Comparison of ENCODE assay signal across 8 cellular contexts in genomic region chr14:100240725-100241032, GRCh38. TPM values are rescaled to one million over a fixed set of nuclear protein-coding genes. Genes with fewer than 3 reads are reported as not detected.
DNase-seq lines count a peak whose midpoint lies in the region; ATAC-seq and TF ChIP-seq lines count a peak whose summit lies in the region.

No MANE protein-coding gene starts in this region.

- H3K4me3 ChIP-seq in cardiac muscle cell (peak overlapping the region; percentile 39), mammary epithelial cell (replicated peaks in 1 of 3; ENCODE audit: insufficient read depth in 1 of 3, low read depth in 2 of 3, low read length in 3 of 3) (peak overlapping the region; percentile 66 to 81 (median 77)), uterus (peak overlapping the region; percentile 54 to 99)

- DNase-seq in cardiac muscle cell (ENCODE audit: low read depth in 1 of 2, low spot score in 1 of 2): no peak
- no peak for DNase-seq in left ventricle myocardium superior
- no peak for DNase-seq in mammary epithelial cell
- DNase-seq in mesothelial cell of epicardium (ENCODE audit: low spot score in 2 of 2, unreplicated experiment in 2 of 2): no peak
- no peak for DNase-seq in uterus
- no peak for DNase-seq in germinal center (ENCODE audit: low spot score)
- DNase-seq in middle frontal gyrus (ENCODE audit: extremely low spot score, low spot score): no peak

- H3K79me2 ChIP-seq in mammary epithelial cell (ENCODE audit: insufficient read depth, low read length): peaks cover 88% of the 10 kb centered on the region

- H3K4me1 ChIP-seq in cardiac muscle cell (ENCODE audit: low read depth): peaks cover 16% of the 10 kb centered on the region
- peaks cover 13% of the 10 kb centered on the region for H3K4me1 ChIP-seq in mammary epithelial cell (ENCODE audit: insufficient read depth, low read length)
- H3K4me1 ChIP-seq in uterus: peaks cover 5 to 8% of the 10 kb centered on the region in 2 donors

- H2AFZ ChIP-seq in mammary epithelial cell (ENCODE audit: low read depth, low read length): peak overlapping the region; percentile 36

- H3K4me3 Mint-ChIP-seq in mesothelial cell of epicardium: peak overlapping the region; percentile 85

- ATAC-seq in left ventricle myocardium superior (no peak), HG03571 (IDR thresholded peaks at IDR 0.05; ENCODE audit: unreplicated experiment) (no peak)

- intact Hi-C loops in left ventricle myocardium superior (cut with micrococcal nuclease) (no loop called here), mammary epithelial cell (cut with micrococcal nuclease) (loop anchor here (1.0 to 2.0 kb wide), 3 partner anchors 42 to 137 kb away; no protein-coding TSS in a partner anchor), uterus (cut with DNase I; ENCODE audit: low total_unique reads) (no loop called here)

- no peak for TF ChIP-seq POLR2A in uterus (IDR thresholded peaks at IDR 0.05)

- H3K36me3 ChIP-seq in cardiac muscle cell: no peaks in the 10 kb centered on the region
- no peaks in the 10 kb centered on the region for H3K36me3 ChIP-seq in mammary epithelial cell (ENCODE audit: insufficient read depth, low read length)
- H3K36me3 ChIP-seq in uterus: no peaks in the 10 kb centered on the region

- H3K27ac Mint-ChIP-seq in mesothelial cell of epicardium: peak overlapping the region; percentile 99

- H3K9me3 ChIP-seq in cardiac muscle cell (ENCODE audit: low read depth) (no peaks in the 10 kb centered on the region), mammary epithelial cell (replicated peaks; ENCODE audit: insufficient read depth, low read length) (no peaks in the 10 kb centered on the region), uterus (no peaks in the 10 kb centered on the region)

- no peaks in the 10 kb centered on the region for H3K27me3 Mint-ChIP-seq in mesothelial cell of epicardium (ENCODE audit: low read depth)

- 1% methylated on average over 7 of the region's 7 CpGs for WGBS in mammary epithelial cell (ENCODE audit: low coverage, missing lambda C conversion rate)

- peak overlapping the region; percentile 89 for H3K27ac ChIP-seq in cardiac muscle cell
- H3K27ac ChIP-seq in mammary epithelial cell (ENCODE audit: insufficient read depth, low read depth, low read length): peak overlapping the region; percentile 79
- H3K27ac ChIP-seq in uterus: peak overlapping the region; percentile 95 to 97

- TF ChIP-seq CTCF in cardiac muscle cell (IDR thresholded peaks at IDR 0.05; ENCODE audit: low read depth, low read length): no peak
- no peak for TF ChIP-seq CTCF in mammary epithelial cell (conservative IDR thresholded peaks at IDR 0.05 in 1 of 2, IDR thresholded peaks at IDR 0.05 in 1 of 2; ENCODE audit: extremely low read depth in 1 of 2, insufficient read depth in 1 of 2, low read depth in 1 of 2, low read length in 2 of 2)
- TF ChIP-seq CTCF in mesothelial cell of epicardium (IDR thresholded peaks at IDR 0.05; ENCODE audit: unreplicated experiment): peak; percentile 8
- no peak for TF ChIP-seq CTCF in uterus (IDR thresholded peaks at IDR 0.05)

- peak overlapping the region; percentile 83 for H3K9ac ChIP-seq in mammary epithelial cell (ENCODE audit: insufficient read depth, low read length)

- CTCF ChIA-PET in mammary epithelial cell (lab: Charles Lee; ENCODE audit: low non-redundant PET): interaction anchor here (0.6 to 0.9 kb wide), 3 partner anchors 41 to 202 kb away, joined by 4 to 13 read pairs (median 6); no protein-coding TSS in a partner anchor

- H3K9me3 Mint-ChIP-seq in mesothelial cell of epicardium: no peaks in the 10 kb centered on the region

- H3K4me2 ChIP-seq in mammary epithelial cell (ENCODE audit: insufficient read depth, low read depth, low read length): peak overlapping the region; percentile 84

- in situ Hi-C loops in mammary epithelial cell (cut with MboI; ENCODE audit: low sequenced_read_pairs in 2 of 2): no loop called here

- no peaks in the 10 kb centered on the region for H4K20me1 ChIP-seq in mammary epithelial cell (ENCODE audit: insufficient read depth, low read length)

- H3K27me3 ChIP-seq in cardiac muscle cell (no peaks in the 10 kb centered on the region), mammary epithelial cell (ENCODE audit: insufficient read depth, low read length) (no peaks in the 10 kb centered on the region), uterus (no peaks in the 10 kb centered on the region)

- BruUV-seq in mammary epithelial cell (replicated peaks; lab: Mats Ljungman, UMichigan): no TSS peak

- dilution Hi-C loops in mammary epithelial cell (cut with HindIII; ENCODE audit: low sequenced_read_pairs): no loop called here

- H3K4me1 Mint-ChIP-seq in mesothelial cell of epicardium: peaks cover 43% of the 10 kb centered on the region

- H3K36me3 Mint-ChIP-seq in mesothelial cell of epicardium: peaks cover 3% of the 10 kb centered on the region

RNA-seq across cellular contexts. Expression of gene YY1, which starts 1.7 kb away (rescaled TPM):
- total RNA-seq in cardiac muscle cell: 64.2 and 73.4 TPM in 2 replicates
- 27.0 and 28.6 TPM in 2 replicates for polyA plus RNA-seq in cardiac muscle cell
- 48.1 TPM for total RNA-seq in left ventricle myocardium superior
- 10 to 100 TPM; 42.3 to 67.0 TPM for total RNA-seq in mammary epithelial cell
- polyA plus RNA-seq in mammary epithelial cell: 30.3 TPM
- 33.8 TPM for polyA minus RNA-seq in mammary epithelial cell
- 89.0 to 94.5 TPM (median 91.9 TPM) in 3 replicates for total RNA-seq in mesothelial cell of epicardium
- 10 to 100 TPM; 40.2 to 61.7 (median 53.2) TPM for total RNA-seq in uterus
